Comparison of ENCODE assay signal across 1 cellular context in the genomic region with DNA sequence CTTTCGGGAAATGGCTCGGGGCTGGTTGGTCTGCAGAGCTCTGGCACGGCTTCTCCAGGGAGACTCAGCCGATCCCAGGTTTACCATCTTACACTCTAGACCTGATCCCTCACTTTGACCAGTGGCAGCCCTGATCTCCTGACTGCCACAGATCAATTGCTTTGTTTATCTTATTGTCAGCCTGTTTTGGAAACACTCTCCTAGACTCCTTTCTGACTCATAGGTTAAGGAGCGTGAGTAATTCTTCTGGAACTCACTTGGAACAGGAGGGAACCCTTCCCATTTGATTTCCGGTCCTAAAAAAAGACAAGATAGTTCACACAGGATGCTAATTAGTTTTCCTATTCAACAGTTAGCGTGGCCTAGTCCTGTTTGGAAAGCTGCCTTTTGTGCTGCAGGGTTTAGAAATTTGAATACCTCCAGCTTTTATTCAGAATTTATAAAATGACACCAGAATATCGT.
TF ChIP-seq lines count a peak whose summit lies in the region.

No MANE protein-coding gene starts in this region.

TF ChIP-seq in SK-N-SH, 30 proteins besides CTCF, POLR2A, EP300 and RAD21 (continued from another document):
- TF ChIP-seq, protein P1, sequence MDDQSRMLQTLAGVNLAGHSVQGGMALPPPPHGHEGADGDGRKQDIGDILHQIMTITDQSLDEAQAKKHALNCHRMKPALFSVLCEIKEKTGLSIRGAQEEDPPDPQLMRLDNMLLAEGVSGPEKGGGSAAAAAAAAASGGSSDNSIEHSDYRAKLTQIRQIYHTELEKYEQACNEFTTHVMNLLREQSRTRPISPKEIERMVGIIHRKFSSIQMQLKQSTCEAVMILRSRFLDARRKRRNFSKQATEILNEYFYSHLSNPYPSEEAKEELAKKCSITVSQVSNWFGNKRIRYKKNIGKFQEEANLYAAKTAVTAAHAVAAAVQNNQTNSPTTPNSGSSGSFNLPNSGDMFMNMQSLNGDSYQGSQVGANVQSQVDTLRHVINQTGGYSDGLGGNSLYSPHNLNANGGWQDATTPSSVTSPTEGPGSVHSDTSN (IDR thresholded peaks at IDR 0.05): peak; percentile 80
